In genomic region chr5:177300971-177301370, GRCh38 we compare ENCODE assay signal across 7 cellular contexts. TPM values are rescaled to one million over a fixed set of nuclear protein-coding genes. Genes with fewer than 3 reads are reported as not detected.
DNase-seq lines count a peak whose midpoint lies in the region; ATAC-seq and TF ChIP-seq lines count a peak whose summit lies in the region.
"Had no signal": no experiment of that assay in that cellular context is flagged by ENCODE, and none has a peak within 500 bp of the region (broad histone marks: within the 10 kb centered on the region; RNA-seq: fewer than 3 reads in every experiment).

No MANE protein-coding gene starts in this region.

- peak overlapping the region; percentile 94 for H3K27ac Mint-ChIP-seq in chondrocyte (ENCODE audit: unreplicated experiment)

- H3K27ac ChIP-seq in skeletal muscle tissue (ENCODE audit: low read depth, low read length) = peak overlapping the region; percentile 63

- peaks cover 53% of the 10 kb centered on the region for H3K4me1 Mint-ChIP-seq in chondrocyte (ENCODE audit: low read depth)

- no peak for TF ChIP-seq CTCF in chondrocyte (IDR thresholded peaks at IDR 0.05)

- peaks cover 5% of the 10 kb centered on the region for H3K36me3 Mint-ChIP-seq in chondrocyte (ENCODE audit: low read depth)

- H3K9me3 Mint-ChIP-seq in chondrocyte (ENCODE audit: low read depth) = no peaks in the 10 kb centered on the region

- no peaks in the 10 kb centered on the region for H3K27me3 ChIP-seq in skeletal muscle tissue (ENCODE audit: control insufficient read depth in 3 of 3, insufficient read depth in 3 of 3, low read length in 3 of 3)

- no peaks in the 10 kb centered on the region for H3K27me3 Mint-ChIP-seq in chondrocyte (ENCODE audit: low read depth)

- DNase-seq in NCI-H69 (lab: John Stamatoyannopoulos, UW) (peak; percentile 31), chondrocyte (ENCODE audit: low spot score) (no peak)
- no peak for DNase-seq in activated CD4-positive, CD25-positive, alpha-beta regulatory T cell treated with anti-CD3 and anti-CD28 coated beads, Interleukin-2, amount 50 U/mL, for 72 hours
- DNase-seq in stimulated activated CD4-positive, alpha-beta T cell treated with anti-CD3 and anti-CD28 coated beads, Interleukin-4, amount 100 ng/mL, for 4 hours = no peak
- DNase-seq: activated CD8-positive, alpha-beta memory T cell treated with anti-CD3 and anti-CD28 coated beads for 24 hours had no signal

- H3K4me3 ChIP-seq in skeletal muscle tissue (ENCODE audit: low read length in 3 of 3) = no peak overlapping the region

- ATAC-seq in GM19395 (IDR thresholded peaks at IDR 0.05; ENCODE audit: unreplicated experiment) = no peak

- peaks cover 35 to 63% (median 44%) of the 10 kb centered on the region in 3 donors for H3K4me1 ChIP-seq in skeletal muscle tissue (ENCODE audit: control insufficient read depth in 3 of 3, insufficient read depth in 3 of 3, low read length in 3 of 3)

- no peaks in the 10 kb centered on the region for H3K9me3 ChIP-seq in skeletal muscle tissue (ENCODE audit: control insufficient read depth in 3 of 3, low read length in 3 of 3)

- H3K9ac ChIP-seq in skeletal muscle tissue (ENCODE audit: low read depth in 1 of 3, low read length in 3 of 3) = peak overlapping the region in 1 of 3 donors; percentile 1

- peaks cover 16 to 27% (median 23%) of the 10 kb centered on the region in 3 donors for H3K36me3 ChIP-seq in skeletal muscle tissue (ENCODE audit: control insufficient read depth in 3 of 3, insufficient read depth in 3 of 3, low read length in 3 of 3)

- H3K4me3 Mint-ChIP-seq in chondrocyte (ENCODE audit: unreplicated experiment) = no peak overlapping the region

RNA-seq across cellular contexts. Expression of gene RAB24, which starts 2.5 kb away (rescaled TPM):
- total RNA-seq in chondrocyte (31.5 to 37.3 TPM (median 36.7 TPM) in 3 replicates), skeletal muscle tissue (12.0 TPM)

RNA-seq across cellular contexts. Expression of gene PRELID1, which starts 2.6 kb away (rescaled TPM):
- total RNA-seq in chondrocyte = 102 to 119 TPM (median 109 TPM) in 3 replicates
- total RNA-seq in skeletal muscle tissue = 39.1 TPM

RNA-seq across cellular contexts. Expression of gene MXD3, which starts 10.7 kb away (rescaled TPM):
- total RNA-seq in chondrocyte (6.5 to 9.4 TPM (median 8.4 TPM) in 3 replicates), skeletal muscle tissue (5.7 TPM)

RNA-seq across cellular contexts. Expression of gene LMAN2, which starts 50.5 kb away (rescaled TPM):
- total RNA-seq in chondrocyte (76.6 to 128 TPM (median 83.4 TPM) in 3 replicates), skeletal muscle tissue (124 TPM)

RNA-seq across cellular contexts. Expression of gene RGS14, which starts 56.8 kb away (rescaled TPM):
- 6.8 to 11.6 TPM (median 10.1 TPM) in 3 replicates for total RNA-seq in chondrocyte
- 12.5 TPM for total RNA-seq in skeletal muscle tissue
